Comparison of ENCODE assay signal across 15 cellular contexts in the genomic region with DNA sequence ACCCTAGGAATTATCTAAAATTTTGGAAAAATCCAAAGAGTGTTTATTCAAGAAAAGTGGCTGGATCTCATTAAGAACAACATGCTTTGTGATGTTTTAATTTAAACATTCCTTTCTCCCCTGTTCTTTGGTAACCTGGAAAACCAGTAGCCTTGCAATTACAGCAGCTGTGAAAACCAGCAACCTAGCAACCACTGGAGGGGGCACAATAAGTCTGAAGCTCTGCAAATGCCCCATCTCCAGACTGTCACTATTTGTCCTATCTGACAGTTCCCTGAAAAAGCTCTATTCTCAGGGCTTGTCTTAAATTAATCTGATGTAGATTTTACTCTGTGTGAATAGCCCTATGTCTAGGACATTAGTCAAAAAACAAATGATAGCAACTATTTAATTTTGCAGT.
"Had no signal": no experiment of that assay in that cellular context is flagged by ENCODE, and none has a peak within 500 bp of the region (broad histone marks: within the 10 kb centered on the region; RNA-seq: fewer than 3 reads in every experiment).

No MANE protein-coding gene starts in this region.

- H3K4me1 Mint-ChIP-seq: activated CD4-positive, alpha-beta T cell treated with anti-CD3 and anti-CD28 coated beads for 36 hours; activated naive CD4-positive, alpha-beta T cell treated with anti-CD3 and anti-CD28 coated beads, Interleukin-2, amount 50 U/mL, for 24 hours had no signal

- H3K4me3 Mint-ChIP-seq: activated CD4-positive, alpha-beta T cell treated with anti-CD3 and anti-CD28 coated beads for 36 hours; activated naive CD4-positive, alpha-beta T cell treated with anti-CD3 and anti-CD28 coated beads, Interleukin-2, amount 50 U/mL, for 24 hours had no signal

- H3K9me3 ChIP-seq: thyroid gland had no signal

- H3K27ac ChIP-seq: adrenal gland, breast epithelium, coronary artery, left ventricle myocardium inferior, thyroid gland had no signal

- H3K4me1 ChIP-seq: adrenal gland, breast epithelium, left ventricle myocardium inferior had no signal

- H3K4me3 ChIP-seq: adrenal gland, breast epithelium, coronary artery, left ventricle myocardium inferior, thyroid gland had no signal

- H3K36me3 Mint-ChIP-seq: activated naive CD4-positive, alpha-beta T cell treated with anti-CD3 and anti-CD28 coated beads, Interleukin-2, amount 50 U/mL, for 24 hours had no signal

- DNase-seq: activated CD4-positive, alpha-beta T cell treated with anti-CD3 and anti-CD28 coated beads for 36 hours; activated CD4-positive, alpha-beta T cell treated with anti-CD3 and anti-CD28 coated beads, Interleukin-2, amount 50 U/mL, for 48 hours; activated gamma-delta T cell; adrenal gland; head of caudate nucleus; left ventricle myocardium inferior; mammary epithelial cell; retina; stimulated activated CD4-positive, alpha-beta T cell treated with anti-CD3 and anti-CD28 coated beads, Interleukin-12 subunit alpha, Interleukin-12 subunit beta, amount 100 ng/mL, for 4 hours; stimulated activated CD4-positive, alpha-beta T cell treated with anti-CD3 and anti-CD28 coated beads, Interleukin-1b, Interleukin-23, amount 100 ng/mL, for 48 hours; stimulated activated naive CD4-positive, alpha-beta T cell treated with Interleukin-2 at 50 U/mL for 16 hours; thyroid gland had no signal

- H3K27me3 Mint-ChIP-seq: activated CD4-positive, alpha-beta T cell treated with anti-CD3 and anti-CD28 coated beads for 36 hours had no signal

- ATAC-seq: activated CD4-positive, alpha-beta T cell treated with anti-CD3 and anti-CD28 coated beads for 36 hours had no signal

- H3K27me3 ChIP-seq: adrenal gland, breast epithelium, thyroid gland had no signal

- H3K36me3 ChIP-seq: adrenal gland, breast epithelium, left ventricle myocardium inferior, thyroid gland had no signal

- H3K27ac Mint-ChIP-seq: activated CD4-positive, alpha-beta T cell treated with anti-CD3 and anti-CD28 coated beads for 36 hours; activated naive CD4-positive, alpha-beta T cell treated with anti-CD3 and anti-CD28 coated beads, Interleukin-2, amount 50 U/mL, for 24 hours had no signal
